1 cellular context compared by ENCODE assay signal in the genomic region with DNA sequence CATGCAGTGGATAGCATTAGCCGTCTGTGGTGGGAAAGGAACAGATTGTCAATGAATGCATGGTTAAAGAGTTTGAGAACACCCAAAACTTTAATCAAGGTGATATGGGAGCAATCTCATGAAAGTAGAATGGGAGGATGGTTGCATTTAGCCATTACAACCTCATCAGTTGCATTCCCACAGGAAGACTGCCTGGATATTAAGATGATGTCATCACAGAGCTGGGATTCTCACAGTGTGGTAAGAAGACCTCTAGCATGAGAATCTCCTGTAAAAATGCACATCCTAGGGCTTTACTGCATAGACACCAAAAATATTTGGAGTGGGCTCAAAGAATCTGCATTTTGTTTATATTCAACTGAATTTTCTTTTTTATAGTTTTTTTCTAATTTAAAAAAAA.
A peak's percentile ranks its signal among the peaks of the same experiment; 100 is the strongest.
TF ChIP-seq lines count a peak whose summit lies in the region.

No MANE protein-coding gene starts in this region.

TF ChIP-seq in HepG2, 621 proteins besides CTCF, POLR2A, EP300 and RAD21:
- peak; percentile 84 for TF ChIP-seq ATF7 (IDR thresholded peaks at IDR 0.05)
- TF ChIP-seq ATF7 (CRISPR knock-in tag; IDR thresholded peaks at IDR 0.05), result no peak
- TF ChIP-seq NFE2L1 (CRISPR knock-in tag; IDR thresholded peaks at IDR 0.05; ENCODE audit: borderline replicate concordance), result no peak
